14 cellular contexts compared by ENCODE assay signal in the genomic region with DNA sequence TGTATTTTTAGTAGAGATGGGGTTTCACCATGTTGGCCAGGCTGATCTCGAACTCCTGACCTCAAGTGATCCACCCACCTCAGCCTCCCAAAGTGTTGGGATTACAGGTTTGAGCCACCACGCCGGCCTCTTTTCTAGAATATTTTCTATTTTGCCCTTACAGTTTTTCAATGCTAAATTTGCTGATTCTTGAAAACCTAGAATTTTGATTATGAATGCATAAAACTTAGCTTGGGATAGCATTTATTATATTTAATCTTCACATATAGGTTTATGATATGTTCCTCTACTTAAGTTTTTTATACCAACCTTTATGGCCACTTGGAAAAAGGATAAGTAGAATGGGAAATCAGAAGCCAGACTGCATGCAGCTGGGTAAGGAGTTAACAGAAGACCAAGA. TPM values are rescaled to one million over a fixed set of nuclear protein-coding genes. Genes with fewer than 3 reads are reported as not detected.
A peak's percentile ranks its signal among the peaks of the same experiment; 100 is the strongest.
DNase-seq lines count a peak whose midpoint lies in the region; ATAC-seq and TF ChIP-seq lines count a peak whose summit lies in the region.
"Had no signal": no experiment of that assay in that cellular context is flagged by ENCODE, and none has a peak within 500 bp of the region (broad histone marks: within the 10 kb centered on the region; RNA-seq: fewer than 3 reads in every experiment).

No MANE protein-coding gene starts in this region.

- DNase-seq in CD4-positive, alpha-beta T cell, result no peak
- no peak for DNase-seq in activated naive CD8-positive, alpha-beta T cell treated with anti-CD3 and anti-CD28 coated beads, Interleukin-2, amount 10 ng/mL, durations not matched to agents 7 days and 5 days
- DNase-seq in naive thymus-derived CD4-positive, alpha-beta T cell, result no peak
- DNase-seq in NCI-H1417 treated with DMSO at 0.1 percent for 48 hours (lab: John Stamatoyannopoulos, UW) (no peak), NCI-H524 treated with DMSO at 0.1 percent for 48 hours (lab: John Stamatoyannopoulos, UW) (no peak), AG20443 (ENCODE audit: low spot score) (no peak), posterior vena cava (ENCODE audit: low spot score) (no peak)
- DNase-seq: activated CD4-positive, alpha-beta T cell treated with anti-CD3 and anti-CD28 coated beads for 1 hour; NCI-H146; NCI-H774; stimulated activated CD4-positive, alpha-beta T cell treated with anti-CD3 and anti-CD28 coated beads, Interleukin-4, amount 100 ng/mL, for 4 hours had no signal

- no peaks in the 10 kb centered on the region for H3K27me3 ChIP-seq in CD4-positive, alpha-beta T cell (ENCODE audit: control insufficient read depth, insufficient read depth, low read length)
- no peaks in the 10 kb centered on the region for H3K27me3 ChIP-seq in HUES64 (ENCODE audit: insufficient read depth, low read length)
- H3K27me3 ChIP-seq in naive thymus-derived CD4-positive, alpha-beta T cell (ENCODE audit: control insufficient read depth in 2 of 2, insufficient read depth in 2 of 2, low read length in 2 of 2), result no peaks in the 10 kb centered on the region
- H3K27me3 ChIP-seq: SJSA1 had no signal

- TF ChIP-seq CTCF in CD4-positive, alpha-beta T cell (IDR thresholded peaks at IDR 0.05), result no peak

- peaks cover 64% of the 10 kb centered on the region for H3K4me1 Mint-ChIP-seq in CD4-positive, alpha-beta T cell (ENCODE audit: low read depth)
- peaks cover 28% of the 10 kb centered on the region for H3K4me1 Mint-ChIP-seq in activated naive CD8-positive, alpha-beta T cell treated with anti-CD3 and anti-CD28 coated beads, Interleukin-2, amount 10 ng/mL, durations not matched to agents 7 days and 5 days
- peaks cover 33 to 60% (median 56%) of the 10 kb centered on the region in 7 donors for H3K4me1 Mint-ChIP-seq in naive thymus-derived CD4-positive, alpha-beta T cell

- intact Hi-C loops in CD4-positive, alpha-beta T cell (cut with DNase I, micrococcal nuclease), result loop anchor here in 1 of 2 experiments (5.0 to 10.0 kb wide), 4 partner anchors 36 to 259 kb away; a partner anchor contains a TSS
- intact Hi-C loops in naive thymus-derived CD4-positive, alpha-beta T cell (cut with micrococcal nuclease), result loop anchor here (5.0 to 10.0 kb wide), 3 partner anchors 106 to 226 kb away; no protein-coding TSS in a partner anchor
- intact Hi-C loops in posterior vena cava (cut with DNase I), result no loop called here

- H3K27ac Mint-ChIP-seq in CD4-positive, alpha-beta T cell, result peak overlapping the region; percentile 87
- H3K27ac Mint-ChIP-seq in activated naive CD8-positive, alpha-beta T cell treated with anti-CD3 and anti-CD28 coated beads, Interleukin-2, amount 10 ng/mL, durations not matched to agents 7 days and 5 days, result no peak overlapping the region
- peak overlapping the region in 6 of 9 donors; percentile 18 to 93 (median 64) for H3K27ac Mint-ChIP-seq in naive thymus-derived CD4-positive, alpha-beta T cell

- ATAC-seq in CD4-positive, alpha-beta T cell (ENCODE audit: poor library complexity), result no peak
- ATAC-seq in activated naive CD8-positive, alpha-beta T cell treated with anti-CD3 and anti-CD28 coated beads, Interleukin-2, amount 10 ng/mL, durations not matched to agents 7 days and 5 days (ENCODE audit: low read depth), result no peak
- no peak for ATAC-seq in naive thymus-derived CD4-positive, alpha-beta T cell

- POLR2A ChIA-PET in CD4-positive, alpha-beta T cell (lab: Charles Lee), result no interaction called here
- POLR2A ChIA-PET in activated naive CD8-positive, alpha-beta T cell treated with anti-CD3 and anti-CD28 coated beads, Interleukin-2, amount 10 ng/mL, durations not matched to agents 7 days and 5 days (lab: Charles Lee), result no interaction called here
- POLR2A ChIA-PET in naive thymus-derived CD4-positive, alpha-beta T cell (lab: Charles Lee), result interaction anchor here (0.7 kb wide), 1 partner anchor 15 kb away, joined by 3 read pairs; no protein-coding TSS in a partner anchor

- H3K4me3 ChIP-seq in HUES64 (ENCODE audit: low read length), result peak overlapping the region; percentile 87; the same call in 1 of the 2 replicates
- H3K4me3 ChIP-seq in naive thymus-derived CD4-positive, alpha-beta T cell (ENCODE audit: low read length), result no peak overlapping the region

- H3K9ac ChIP-seq in HUES64 (ENCODE audit: low read depth, low read length), result no peak overlapping the region

- no peaks in the 10 kb centered on the region for H3K9me3 Mint-ChIP-seq in CD4-positive, alpha-beta T cell
- H3K9me3 Mint-ChIP-seq in activated naive CD8-positive, alpha-beta T cell treated with anti-CD3 and anti-CD28 coated beads, Interleukin-2, amount 10 ng/mL, durations not matched to agents 7 days and 5 days, result no peaks in the 10 kb centered on the region
- peaks cover 0 to 3% (median 0%) of the 10 kb centered on the region in 11 donors for H3K9me3 Mint-ChIP-seq in naive thymus-derived CD4-positive, alpha-beta T cell

- H3K9me3 ChIP-seq in CD4-positive, alpha-beta T cell (ENCODE audit: control insufficient read depth, low read length), result no peaks in the 10 kb centered on the region
- no peaks in the 10 kb centered on the region for H3K9me3 ChIP-seq in HUES64 (ENCODE audit: insufficient read depth, low read depth, low read length)
- H3K9me3 ChIP-seq in naive thymus-derived CD4-positive, alpha-beta T cell (ENCODE audit: control insufficient read depth in 2 of 3, low read length in 3 of 3), result no peaks in the 10 kb centered on the region
- H3K9me3 ChIP-seq: prostate gland, SJSA1 had no signal

- H3K36me3 Mint-ChIP-seq in CD4-positive, alpha-beta T cell (ENCODE audit: low read depth), result peaks cover 33% of the 10 kb centered on the region
- peaks cover 18% of the 10 kb centered on the region for H3K36me3 Mint-ChIP-seq in activated naive CD8-positive, alpha-beta T cell treated with anti-CD3 and anti-CD28 coated beads, Interleukin-2, amount 10 ng/mL, durations not matched to agents 7 days and 5 days
- H3K36me3 Mint-ChIP-seq in naive thymus-derived CD4-positive, alpha-beta T cell, result peaks cover 0 to 24% (median 9%) of the 10 kb centered on the region in 5 donors

- no peak overlapping the region for H3K27ac ChIP-seq in CD4-positive, alpha-beta T cell (ENCODE audit: low read depth, low read length)
- no peak overlapping the region for H3K27ac ChIP-seq in HUES64 (ENCODE audit: low read depth, low read length)
- H3K27ac ChIP-seq in naive thymus-derived CD4-positive, alpha-beta T cell (ENCODE audit: low read depth, low read length), result no peak overlapping the region
- H3K27ac ChIP-seq: prostate gland, SJSA1 had no signal

- H3K36me3 ChIP-seq in HUES64 (ENCODE audit: insufficient read depth, low read length), result peaks cover 10% of the 10 kb centered on the region
- H3K36me3 ChIP-seq in naive thymus-derived CD4-positive, alpha-beta T cell (ENCODE audit: control insufficient read depth in 2 of 3, insufficient read depth in 3 of 3, low read length in 3 of 3), result peaks cover 0 to 15% (median 0%) of the 10 kb centered on the region in 3 experiments
- H3K36me3 ChIP-seq: prostate gland had no signal

- CTCF ChIA-PET in CD4-positive, alpha-beta T cell (lab: Charles Lee), result interaction anchor here (1.5 kb wide), 1 partner anchor 145 kb away, joined by 5 read pairs; no protein-coding TSS in a partner anchor
- CTCF ChIA-PET in naive thymus-derived CD4-positive, alpha-beta T cell (lab: Charles Lee), result no interaction called here

- H3K27me3 Mint-ChIP-seq in CD4-positive, alpha-beta T cell, result no peaks in the 10 kb centered on the region
- H3K27me3 Mint-ChIP-seq in activated naive CD8-positive, alpha-beta T cell treated with anti-CD3 and anti-CD28 coated beads, Interleukin-2, amount 10 ng/mL, durations not matched to agents 7 days and 5 days, result no peaks in the 10 kb centered on the region
- no peaks in the 10 kb centered on the region for H3K27me3 Mint-ChIP-seq in naive thymus-derived CD4-positive, alpha-beta T cell

- WGBS in HUES64, result 93% methylated on average over 3 of the region's 3 CpGs

- peaks cover 26% of the 10 kb centered on the region for H3K4me1 ChIP-seq in HUES64 (ENCODE audit: insufficient read depth, low read length)
- peaks cover 29 to 31% of the 10 kb centered on the region in 2 donors for H3K4me1 ChIP-seq in naive thymus-derived CD4-positive, alpha-beta T cell (ENCODE audit: control insufficient read depth in 2 of 2, insufficient read depth in 2 of 2, low read length in 2 of 2)

- H3K4me3 Mint-ChIP-seq in CD4-positive, alpha-beta T cell, result peak overlapping the region; percentile 95
- H3K4me3 Mint-ChIP-seq in activated naive CD8-positive, alpha-beta T cell treated with anti-CD3 and anti-CD28 coated beads, Interleukin-2, amount 10 ng/mL, durations not matched to agents 7 days and 5 days, result peak overlapping the region; percentile 94
- H3K4me3 Mint-ChIP-seq in naive thymus-derived CD4-positive, alpha-beta T cell, result peak overlapping the region; percentile 2 to 99 (median 96)

RNA-seq across cellular contexts. Expression of a gene that starts 2.1 kb away (rescaled TPM):
- total RNA-seq in CD4-positive, alpha-beta T cell, result 1 to 10 TPM; 1.2 to 2.4 TPM
- 18.6 TPM for polyA plus RNA-seq in HUES64 (2013, experiment 1 of 2)
- 26.5 TPM for polyA plus RNA-seq in HUES64 (2013, experiment 2 of 2)
- 10 to 100 TPM; 15.4 to 15.9 TPM for total RNA-seq in activated naive CD8-positive, alpha-beta T cell treated with anti-CD3 and anti-CD28 coated beads, Interleukin-2, amount 10 ng/mL, durations not matched to agents 7 days and 5 days
- 10 to 100 TPM in 3 of 5 experiments, 1 to 10 TPM in 2; 3.7 to 16.9 (median 12.0) TPM for total RNA-seq in naive thymus-derived CD4-positive, alpha-beta T cell
- 10 to 100 TPM in 1 of 2 donors, 1 to 10 TPM in 1; 9.7 to 22.8 TPM for polyA plus RNA-seq in naive thymus-derived CD4-positive, alpha-beta T cell
- total RNA-seq in posterior vena cava, result 10 to 100 TPM in 1 of 2 donors, 1 to 10 TPM in 1; 9.7 to 11.1 TPM

RNA-seq across cellular contexts. Expression of a gene that starts 2.5 kb away (rescaled TPM):
- total RNA-seq in CD4-positive, alpha-beta T cell, result 10 to 100 TPM; 22.6 to 23.5 TPM
- 14.6 TPM for polyA plus RNA-seq in HUES64 (2013, experiment 1 of 2)
- 17.4 TPM for polyA plus RNA-seq in HUES64 (2013, experiment 2 of 2)
- total RNA-seq in activated naive CD8-positive, alpha-beta T cell treated with anti-CD3 and anti-CD28 coated beads, Interleukin-2, amount 10 ng/mL, durations not matched to agents 7 days and 5 days, result 10 to 100 TPM; 33.3 to 33.6 TPM
- total RNA-seq in naive thymus-derived CD4-positive, alpha-beta T cell, result 10 to 100 TPM; 17.6 to 42.1 (median 22.4) TPM
- polyA plus RNA-seq in naive thymus-derived CD4-positive, alpha-beta T cell, result 1 to 10 TPM; 5.9 to 8.3 TPM
- total RNA-seq in posterior vena cava, result 10 to 100 TPM; 19.1 to 41.3 TPM

Comparison
In these comparisons a context has a peak if more than half of its experiments do, and no peak if none do; other contexts are left out.
1. intact Hi-C loops: an anchor here in naive thymus-derived CD4-positive, alpha-beta T cell (5.0 to 10.0 kb wide); none called in posterior vena cava.